9 cellular contexts compared by ENCODE assay signal in genomic region chr5:435961-436640, GRCh38. TPM values are rescaled to one million over a fixed set of nuclear protein-coding genes. Genes with fewer than 3 reads are reported as not detected.
A peak's percentile ranks its signal among the peaks of the same experiment; 100 is the strongest.
DNase-seq lines count a peak whose midpoint lies in the region; ATAC-seq, FAIRE-seq and TF ChIP-seq lines count a peak whose summit lies in the region.
"Had no signal": no experiment of that assay in that cellular context is flagged by ENCODE, and none has a peak within 500 bp of the region (broad histone marks: within the 10 kb centered on the region; RNA-seq: fewer than 3 reads in every experiment).

No MANE protein-coding gene starts in this region.

- POLR2A ChIA-PET in activated CD4-positive, alpha-beta memory T cell treated with anti-CD3 and anti-CD28 coated beads for 36 hours (lab: Charles Lee), result no interaction called here

- H3K4me2 ChIP-seq in keratinocyte (ENCODE audit: control insufficient read depth, extremely low read depth, insufficient read depth, low read depth, low read length), result no peak overlapping the region

- FAIRE-seq in keratinocyte (lab: Jason Lieb, UNC), result no peak

- H3K27ac Mint-ChIP-seq in natural killer cell treated with Interleukin-12 subunit alpha and Interleukin-12 subunit beta and Interleukin-15 and Interleukin-18, amount 100 ng/mL, for 72 hours, result no peak overlapping the region
- H3K27ac Mint-ChIP-seq in activated CD4-positive, alpha-beta memory T cell treated with anti-CD3 and anti-CD28 coated beads for 36 hours, result no peak overlapping the region

- no peak overlapping the region for H3K4me3 Mint-ChIP-seq in natural killer cell treated with Interleukin-12 subunit alpha and Interleukin-12 subunit beta and Interleukin-15 and Interleukin-18, amount 100 ng/mL, for 72 hours
- no peak overlapping the region for H3K4me3 Mint-ChIP-seq in activated CD4-positive, alpha-beta memory T cell treated with anti-CD3 and anti-CD28 coated beads for 36 hours

- H3K27me3 ChIP-seq in keratinocyte (ENCODE audit: control insufficient read depth, extremely low read depth, insufficient read depth, low read length), result no peaks in the 10 kb centered on the region

- ATAC-seq in natural killer cell treated with Interleukin-12 subunit alpha and Interleukin-12 subunit beta and Interleukin-15 and Interleukin-18, amount 100 ng/mL, for 72 hours, result no peak
- ATAC-seq: heart left ventricle had no signal

- H3K9me3 ChIP-seq in keratinocyte (ENCODE audit: control insufficient read depth, low read depth, low read length), result no peaks in the 10 kb centered on the region
- H3K9me3 ChIP-seq: heart left ventricle had no signal

- no peaks in the 10 kb centered on the region for H3K9me1 ChIP-seq in keratinocyte (ENCODE audit: control insufficient read depth, extremely low read depth, insufficient read depth, low read length)

- no peaks in the 10 kb centered on the region for H3K36me3 ChIP-seq in keratinocyte (ENCODE audit: control insufficient read depth in 2 of 2, extremely low read depth in 1 of 2, insufficient read depth in 2 of 2, low read length in 2 of 2)
- H3K36me3 ChIP-seq: heart left ventricle had no signal

- H3K36me3 Mint-ChIP-seq in natural killer cell treated with Interleukin-12 subunit alpha and Interleukin-12 subunit beta and Interleukin-15 and Interleukin-18, amount 100 ng/mL, for 72 hours, result no peaks in the 10 kb centered on the region
- peaks cover 2% of the 10 kb centered on the region for H3K36me3 Mint-ChIP-seq in activated CD4-positive, alpha-beta memory T cell treated with anti-CD3 and anti-CD28 coated beads for 36 hours

- H2AFZ ChIP-seq in keratinocyte (ENCODE audit: control insufficient read depth, low read length), result no peak overlapping the region

- H3K79me2 ChIP-seq in keratinocyte (ENCODE audit: control insufficient read depth, insufficient read depth, low read length), result no peaks in the 10 kb centered on the region

- peak; percentile 67 for DNase-seq in AG08396 (ENCODE audit: low spot score)
- peak; percentile 17 for DNase-seq in SHP77 treated with DMSO at 0.1 percent for 48 hours (lab: John Stamatoyannopoulos, UW)
- no peak for DNase-seq in keratinocyte (ENCODE audit: low read depth, low spot score)
- no peak for DNase-seq in natural killer cell treated with Interleukin-12 subunit alpha and Interleukin-12 subunit beta and Interleukin-15 and Interleukin-18, amount 100 ng/mL, for 72 hours (ENCODE audit: low spot score)
- DNase-seq in GM20000 (ENCODE audit: low spot score), result no peak
- DNase-seq in activated CD4-positive, alpha-beta memory T cell treated with anti-CD3 and anti-CD28 coated beads for 36 hours, result no peak
- DNase-seq in effector CD4-positive, alpha-beta T cell, result no peak

- H3K4me1 ChIP-seq in keratinocyte (ENCODE audit: control insufficient read depth, extremely low read depth, insufficient read depth, low read length), result no peaks in the 10 kb centered on the region
- H3K4me1 ChIP-seq: heart left ventricle had no signal

- no peaks in the 10 kb centered on the region for H3K9me3 Mint-ChIP-seq in natural killer cell treated with Interleukin-12 subunit alpha and Interleukin-12 subunit beta and Interleukin-15 and Interleukin-18, amount 100 ng/mL, for 72 hours
- no peaks in the 10 kb centered on the region for H3K9me3 Mint-ChIP-seq in activated CD4-positive, alpha-beta memory T cell treated with anti-CD3 and anti-CD28 coated beads for 36 hours

- no peaks in the 10 kb centered on the region for H4K20me1 ChIP-seq in keratinocyte (ENCODE audit: control insufficient read depth, extremely low read depth, insufficient read depth, low read length)

- H3K9ac ChIP-seq in keratinocyte (ENCODE audit: control insufficient read depth, extremely low read depth, insufficient read depth, low read length), result no peak overlapping the region

- H3K27ac ChIP-seq in keratinocyte (ENCODE audit: control insufficient read depth, insufficient read depth, low read length), result no peak overlapping the region
- H3K27ac ChIP-seq: heart left ventricle had no signal

- no peaks in the 10 kb centered on the region for H3K4me1 Mint-ChIP-seq in natural killer cell treated with Interleukin-12 subunit alpha and Interleukin-12 subunit beta and Interleukin-15 and Interleukin-18, amount 100 ng/mL, for 72 hours (ENCODE audit: low read depth in 2 of 2)
- H3K4me1 Mint-ChIP-seq in activated CD4-positive, alpha-beta memory T cell treated with anti-CD3 and anti-CD28 coated beads for 36 hours (ENCODE audit: low read depth), result no peaks in the 10 kb centered on the region

- dilution Hi-C loops in keratinocyte (cut with MboI; ENCODE audit: extremely low pct_ligation_motif_present, low sequenced_read_pairs), result no loop called here

- no peaks in the 10 kb centered on the region for H3K27me3 Mint-ChIP-seq in natural killer cell treated with Interleukin-12 subunit alpha and Interleukin-12 subunit beta and Interleukin-15 and Interleukin-18, amount 100 ng/mL, for 72 hours
- peaks cover 10% of the 10 kb centered on the region for H3K27me3 Mint-ChIP-seq in activated CD4-positive, alpha-beta memory T cell treated with anti-CD3 and anti-CD28 coated beads for 36 hours

- peak; percentile 9 for TF ChIP-seq POLR2A in GM15510 (IDR thresholded peaks at IDR 0.05; ENCODE audit: borderline replicate concordance, extremely low read depth, insufficient read length)

- TF ChIP-seq CTCF in keratinocyte (optimal IDR thresholded peaks at IDR 0.05 in 1 of 3, IDR thresholded peaks at IDR 0.05 in 1 of 3, conservative IDR thresholded peaks at IDR 0.05 in 1 of 3; ENCODE audit: extremely low read depth in 1 of 3, insufficient read depth in 2 of 3, low read length in 3 of 3), result peak; percentile 42 to 71 (median 64)
- no peak for TF ChIP-seq CTCF in GM20000 (IDR thresholded peaks at IDR 0.05; ENCODE audit: extremely low read depth, missing control alignments)

- intact Hi-C loops in activated CD4-positive, alpha-beta memory T cell treated with anti-CD3 and anti-CD28 coated beads for 36 hours (cut with micrococcal nuclease), result no loop called here

- CTCF ChIA-PET in activated CD4-positive, alpha-beta memory T cell treated with anti-CD3 and anti-CD28 coated beads for 36 hours (lab: Charles Lee), result interaction anchor here (1.0 to 1.2 kb wide), 2 partner anchors 11 to 119 kb away, joined by 4 to 6 read pairs; no protein-coding TSS in a partner anchor

- H3K4me3 ChIP-seq in keratinocyte (ENCODE audit: control insufficient read depth in 2 of 3, extremely low read depth in 1 of 3, insufficient read depth in 2 of 3, low read depth in 1 of 3, low read length in 3 of 3), result no peak overlapping the region
- H3K4me3 ChIP-seq: heart left ventricle had no signal

RNA-seq across cellular contexts. Expression of gene EXOC3, which starts 6.9 kb away (rescaled TPM):
- polyA plus RNA-seq in keratinocyte, result 13.6 to 14.4 TPM (median 14.2 TPM) in 3 replicates
- 28.9 TPM for polyA plus RNA-seq in keratinocyte (2011; ENCODE audit: low read depth)
- polyA plus RNA-seq in keratinocyte (2011; cell fraction: cytosol; rRNA removed), result 11.4 and 14.7 TPM in 2 replicates
- polyA plus RNA-seq in keratinocyte (2011; cell fraction: nucleus; rRNA removed), result 32.5 and 35.7 TPM in 2 replicates
- 23.7 and 26.2 TPM in 2 replicates for polyA plus RNA-seq in keratinocyte (2012; ENCODE audit: low replicate concordance)
- polyA minus RNA-seq in keratinocyte, result 14.0 to 18.2 TPM (median 17.5 TPM) in 3 replicates
- polyA minus RNA-seq in keratinocyte (2011; cell fraction: cytosol; rRNA and poly(A)+ RNA removed), result 11.7 TPM
- 12.8 and 18.8 TPM in 2 replicates for polyA minus RNA-seq in keratinocyte (2011; cell fraction: nucleus; rRNA and poly(A)+ RNA removed)
- total RNA-seq in natural killer cell treated with Interleukin-12 subunit alpha and Interleukin-12 subunit beta and Interleukin-15 and Interleukin-18, amount 100 ng/mL, for 72 hours, result 10 to 100 TPM; 60.2 to 89.8 TPM
- total RNA-seq in activated CD4-positive, alpha-beta memory T cell treated with anti-CD3 and anti-CD28 coated beads for 36 hours, result 10 to 100 TPM; 49.9 to 54.5 TPM

Comparison
In these comparisons a context has a peak if more than half of its experiments do, and no peak if none do; other contexts are left out.
1. DNase-seq: peak in AG08396 (single experiment) and SHP77 treated with DMSO at 0.1 percent for 48 hours (single experiment); none in keratinocyte (single experiment), natural killer cell treated with Interleukin-12 subunit alpha and Interleukin-12 subunit beta and Interleukin-15 and Interleukin-18, amount 100 ng/mL, for 72 hours (single experiment), GM20000 (single experiment), activated CD4-positive, alpha-beta memory T cell treated with anti-CD3 and anti-CD28 coated beads for 36 hours (single experiment) and effector CD4-positive, alpha-beta T cell (single experiment).